In the genomic region with DNA sequence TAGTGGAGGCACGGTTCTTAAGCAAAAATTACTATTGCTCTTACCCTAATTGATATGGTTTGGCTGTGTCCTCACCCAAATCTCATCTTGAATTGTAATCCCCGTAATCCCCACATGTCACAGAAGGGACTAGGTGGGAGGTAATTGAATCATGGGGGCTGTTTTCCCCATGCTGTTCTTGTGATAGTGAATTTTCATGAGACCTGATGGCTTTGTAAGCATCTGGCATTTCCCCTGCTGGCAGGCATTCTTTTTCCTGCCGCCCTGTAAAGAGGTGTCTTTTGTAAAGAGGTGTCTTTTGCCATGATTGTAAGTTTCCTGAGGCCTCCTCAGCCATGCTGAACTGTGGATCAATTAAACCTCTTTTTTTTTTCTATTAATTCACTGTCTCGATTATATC, we compare ENCODE assay signal across 21 cellular contexts.
"Had no signal": no experiment of that assay in that cellular context is flagged by ENCODE, and none has a peak within 500 bp of the region (broad histone marks: within the 10 kb centered on the region; RNA-seq: fewer than 3 reads in every experiment).

No MANE protein-coding gene starts in this region.

- H3K27ac ChIP-seq: adrenal gland, ascending aorta, coronary artery, heart right ventricle, pancreas, right lobe of liver, skin epidermis, tibial artery had no signal

- H3K36me3 ChIP-seq: adrenal gland, ascending aorta, heart right ventricle, pancreas, right lobe of liver, tibial artery had no signal

- H3K9me3 Mint-ChIP-seq: activated naive CD4-positive, alpha-beta T cell treated with anti-CD3 and anti-CD28 coated beads, Interleukin-2, amount 50 U/mL, for 72 hours; activated T-cell treated with anti-CD3 and anti-CD28 coated beads, Interleukin-2, amount 50 U/mL, for 24 hours; stimulated activated naive CD8-positive, alpha-beta T cell treated with anti-CD3 and anti-CD28 coated beads, Interleukin-15, amount 100 ng/mL, for 72 hours; T-helper 2 cell treated with Interferon-gamma antibody and Interleukin-4, amounts not matched to agents 5 μg/mL and 100 μg/mL, for 36 hours had no signal

- DNase-seq: activated CD4-positive, alpha-beta T cell treated with anti-CD3 and anti-CD28 coated beads, Interleukin-2, amount 50 U/mL, for 4 hours; activated CD8-positive, alpha-beta memory T cell treated with anti-CD3 and anti-CD28 coated beads for 24 hours; activated CD8-positive, alpha-beta memory T cell treated with anti-CD3 and anti-CD28 coated beads, Interleukin-2, amount 50 U/mL, for 4 hours; activated T-cell treated with anti-CD3 and anti-CD28 coated beads, Interleukin-2, amount 50 U/mL, for 24 hours; adrenal gland; heart right ventricle; left ventricle myocardium superior; mammary epithelial cell; pancreas; right lobe of liver; stimulated activated CD4-positive, alpha-beta T cell treated with anti-CD3 and anti-CD28 coated beads, Interleukin-1b, Interleukin-23, amount 100 ng/mL, for 48 hours; stimulated activated naive CD8-positive, alpha-beta T cell treated with anti-CD3 and anti-CD28 coated beads, Interleukin-15, amount 100 ng/mL, for 72 hours; T-cell; tibial artery had no signal

- H3K27me3 ChIP-seq: adrenal gland, ascending aorta, heart right ventricle, pancreas, right lobe of liver, tibial artery had no signal

- H3K27ac Mint-ChIP-seq: activated naive CD4-positive, alpha-beta T cell treated with anti-CD3 and anti-CD28 coated beads, Interleukin-2, amount 50 U/mL, for 72 hours; activated T-cell treated with anti-CD3 and anti-CD28 coated beads, Interleukin-2, amount 50 U/mL, for 24 hours; activated T-helper 17 cell treated with anti-CD3 and anti-CD28 coated beads, Interleukin-2, amount 50 U/mL, for 72 hours; natural killer cell treated with Interleukin-12 subunit alpha and Interleukin-12 subunit beta and Interleukin-15 and Interleukin-18, amount 100 ng/mL, for 72 hours; stimulated activated naive CD8-positive, alpha-beta T cell treated with anti-CD3 and anti-CD28 coated beads, Interleukin-15, amount 100 ng/mL, for 72 hours; T-cell; T-helper 2 cell treated with Interferon-gamma antibody and Interleukin-4, amounts not matched to agents 5 μg/mL and 100 μg/mL, for 36 hours had no signal

- ATAC-seq: activated naive CD4-positive, alpha-beta T cell treated with anti-CD3 and anti-CD28 coated beads, Interleukin-2, amount 50 U/mL, for 72 hours; activated T-helper 17 cell treated with anti-CD3 and anti-CD28 coated beads, Interleukin-2, amount 50 U/mL, for 72 hours; heart right ventricle; left ventricle myocardium superior; natural killer cell treated with Interleukin-12 subunit alpha and Interleukin-12 subunit beta and Interleukin-15 and Interleukin-18, amount 100 ng/mL, for 72 hours; pancreas; right lobe of liver; stimulated activated naive CD8-positive, alpha-beta T cell treated with anti-CD3 and anti-CD28 coated beads, Interleukin-15, amount 100 ng/mL, for 72 hours; T-cell had no signal

- H3K4me3 ChIP-seq: adrenal gland, ascending aorta, coronary artery, heart right ventricle, pancreas, right lobe of liver, skin epidermis, tibial artery had no signal

- H3K27me3 Mint-ChIP-seq: activated T-cell treated with anti-CD3 and anti-CD28 coated beads, Interleukin-2, amount 50 U/mL, for 24 hours; activated T-helper 17 cell treated with anti-CD3 and anti-CD28 coated beads, Interleukin-2, amount 50 U/mL, for 72 hours; natural killer cell treated with Interleukin-12 subunit alpha and Interleukin-12 subunit beta and Interleukin-15 and Interleukin-18, amount 100 ng/mL, for 72 hours; stimulated activated naive CD8-positive, alpha-beta T cell treated with anti-CD3 and anti-CD28 coated beads, Interleukin-15, amount 100 ng/mL, for 72 hours; T-cell had no signal

- H3K9me3 ChIP-seq: adrenal gland, ascending aorta, heart right ventricle, pancreas, right lobe of liver, tibial artery had no signal

- H3K4me1 Mint-ChIP-seq: activated T-helper 17 cell treated with anti-CD3 and anti-CD28 coated beads, Interleukin-2, amount 50 U/mL, for 72 hours; stimulated activated naive CD8-positive, alpha-beta T cell treated with anti-CD3 and anti-CD28 coated beads, Interleukin-15, amount 100 ng/mL, for 72 hours; T-cell had no signal

- H3K36me3 Mint-ChIP-seq: activated naive CD4-positive, alpha-beta T cell treated with anti-CD3 and anti-CD28 coated beads, Interleukin-2, amount 50 U/mL, for 72 hours; natural killer cell treated with Interleukin-12 subunit alpha and Interleukin-12 subunit beta and Interleukin-15 and Interleukin-18, amount 100 ng/mL, for 72 hours; T-cell had no signal

- H3K4me1 ChIP-seq: adrenal gland, ascending aorta, heart right ventricle, pancreas, right lobe of liver, tibial artery had no signal

- H3K4me3 Mint-ChIP-seq: activated T-cell treated with anti-CD3 and anti-CD28 coated beads, Interleukin-2, amount 50 U/mL, for 24 hours; activated T-helper 17 cell treated with anti-CD3 and anti-CD28 coated beads, Interleukin-2, amount 50 U/mL, for 72 hours; natural killer cell treated with Interleukin-12 subunit alpha and Interleukin-12 subunit beta and Interleukin-15 and Interleukin-18, amount 100 ng/mL, for 72 hours; stimulated activated naive CD8-positive, alpha-beta T cell treated with anti-CD3 and anti-CD28 coated beads, Interleukin-15, amount 100 ng/mL, for 72 hours; T-cell; T-helper 2 cell treated with Interferon-gamma antibody and Interleukin-4, amounts not matched to agents 5 μg/mL and 100 μg/mL, for 36 hours had no signal
